Comparison of ENCODE assay signal across 9 cellular contexts in the genomic region with DNA sequence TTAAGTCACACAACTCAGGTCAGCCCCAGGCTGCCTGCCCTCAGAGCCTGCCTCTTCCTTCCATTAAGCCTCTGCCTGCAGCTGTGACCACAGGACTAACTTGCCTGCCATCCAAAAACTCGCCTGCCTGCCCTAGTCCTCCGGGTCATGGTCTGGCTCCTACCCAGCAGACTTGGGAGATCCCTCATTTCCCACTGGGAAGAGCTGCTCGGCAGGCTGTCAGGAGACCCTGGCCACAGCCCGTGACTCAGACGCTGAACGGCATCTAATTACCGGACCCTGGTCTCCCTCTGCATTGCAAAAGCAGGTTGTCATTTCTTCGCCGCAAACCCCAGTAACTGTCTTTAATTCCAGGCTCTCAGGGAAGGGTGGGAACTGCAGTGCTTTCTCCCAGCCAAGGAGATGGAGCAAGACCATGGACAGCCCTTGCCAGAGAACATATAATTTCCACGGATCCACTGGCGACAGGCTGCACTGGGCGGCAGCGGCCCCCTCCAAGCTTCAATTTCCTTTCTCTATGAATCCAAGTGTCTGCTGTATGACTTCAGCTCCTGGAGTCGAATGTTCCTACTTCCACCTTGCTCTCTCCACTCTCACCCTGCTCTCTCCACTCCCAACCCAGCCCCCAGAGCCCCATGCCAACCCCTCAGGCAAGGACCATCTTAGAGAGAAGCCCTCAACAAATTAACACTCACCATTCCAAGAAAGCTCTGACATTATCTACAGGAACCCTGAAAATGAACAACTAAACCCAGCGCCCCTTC. TPM values are rescaled to one million over a fixed set of nuclear protein-coding genes. Genes with fewer than 3 reads are reported as not detected.
A peak's percentile ranks its signal among the peaks of the same experiment; 100 is the strongest.
DNase-seq lines count a peak whose midpoint lies in the region; ATAC-seq and TF ChIP-seq lines count a peak whose summit lies in the region.
"Had no signal": no experiment of that assay in that cellular context is flagged by ENCODE, and none has a peak within 500 bp of the region (broad histone marks: within the 10 kb centered on the region; RNA-seq: fewer than 3 reads in every experiment).

No MANE protein-coding gene starts in this region.

- peak overlapping the region in 44 of 59 donors; percentile 3 to 77 (median 44) for H3K27ac ChIP-seq in dorsolateral prefrontal cortex

- POLR2A ChIA-PET in activated CD4-positive, alpha-beta memory T cell treated with anti-CD3 and anti-CD28 coated beads, Interleukin-2, amount 10 ng/mL, durations not matched to agents 7 days and 5 days (lab: Charles Lee) = no interaction called here

- no peak overlapping the region for H3K4me3 Mint-ChIP-seq in neural crest cell
- no peak overlapping the region for H3K4me3 Mint-ChIP-seq in activated CD4-positive, alpha-beta memory T cell treated with anti-CD3 and anti-CD28 coated beads, Interleukin-2, amount 10 ng/mL, durations not matched to agents 7 days and 5 days
- H3K4me3 Mint-ChIP-seq: activated CD8-positive, alpha-beta T cell treated with anti-CD3 and anti-CD28 coated beads, Interleukin-2, amount 10 ng/mL, durations not matched to agents 7 days and 5 days had no signal

- no peaks in the 10 kb centered on the region for H3K9me3 Mint-ChIP-seq in neural crest cell
- no peaks in the 10 kb centered on the region for H3K9me3 Mint-ChIP-seq in activated CD4-positive, alpha-beta memory T cell treated with anti-CD3 and anti-CD28 coated beads, Interleukin-2, amount 10 ng/mL, durations not matched to agents 7 days and 5 days

- CTCF ChIA-PET in activated CD4-positive, alpha-beta memory T cell treated with anti-CD3 and anti-CD28 coated beads, Interleukin-2, amount 10 ng/mL, durations not matched to agents 7 days and 5 days (lab: Charles Lee) = interaction anchor here (1.1 kb wide), 1 partner anchor 211 kb away, joined by 5 read pairs; no protein-coding TSS in a partner anchor

- TF ChIP-seq CTCF in AG09319 (IDR thresholded peaks at IDR 0.05; ENCODE audit: low read depth, low read length) = no peak
- TF ChIP-seq CTCF in dorsolateral prefrontal cortex (IDR thresholded peaks at IDR 0.05 in 54 of 56, conservative IDR thresholded peaks at IDR 0.05 in 2 of 56; ENCODE audit: low read depth in 1 of 56, partially characterized antibody in 56 of 56) = no peak
- no peak for TF ChIP-seq CTCF in neural crest cell (conservative IDR thresholded peaks at IDR 0.05)

- H3K27ac Mint-ChIP-seq in neural crest cell (ENCODE audit: unreplicated experiment) = peak overlapping the region; percentile 79
- no peak overlapping the region for H3K27ac Mint-ChIP-seq in activated CD4-positive, alpha-beta memory T cell treated with anti-CD3 and anti-CD28 coated beads, Interleukin-2, amount 10 ng/mL, durations not matched to agents 7 days and 5 days
- H3K27ac Mint-ChIP-seq: activated CD8-positive, alpha-beta T cell treated with anti-CD3 and anti-CD28 coated beads, Interleukin-2, amount 10 ng/mL, durations not matched to agents 7 days and 5 days had no signal

- H3K4me1 Mint-ChIP-seq in neural crest cell = peaks cover 9% of the 10 kb centered on the region
- peaks cover 14% of the 10 kb centered on the region for H3K4me1 Mint-ChIP-seq in activated CD4-positive, alpha-beta memory T cell treated with anti-CD3 and anti-CD28 coated beads, Interleukin-2, amount 10 ng/mL, durations not matched to agents 7 days and 5 days

- no peak for ATAC-seq in HG02870 (IDR thresholded peaks at IDR 0.05; ENCODE audit: unreplicated experiment)
- ATAC-seq in GM19452 (IDR thresholded peaks at IDR 0.05; ENCODE audit: unreplicated experiment) = no peak
- ATAC-seq: activated CD8-positive, alpha-beta T cell treated with anti-CD3 and anti-CD28 coated beads, Interleukin-2, amount 10 ng/mL, durations not matched to agents 7 days and 5 days had no signal

- DNase-seq in AG09319 (ENCODE audit: extremely low read depth, low read depth) (peak; percentile 98), NOMO-1 (lab: John Stamatoyannopoulos, UW; ENCODE audit: unreplicated experiment in 2 of 2) (peak; percentile 43 to 51), dorsolateral prefrontal cortex (no peak), neural crest cell (ENCODE audit: low read depth, low spot score) (no peak), RKO (ENCODE audit: low spot score) (no peak)
- DNase-seq in activated CD4-positive, alpha-beta memory T cell treated with anti-CD3 and anti-CD28 coated beads, Interleukin-2, amount 10 ng/mL, durations not matched to agents 7 days and 5 days = no peak
- DNase-seq: activated CD8-positive, alpha-beta T cell treated with anti-CD3 and anti-CD28 coated beads, Interleukin-2, amount 10 ng/mL, durations not matched to agents 7 days and 5 days had no signal

- peaks cover 0 to 4% (median 0%) of the 10 kb centered on the region in 45 donors for H3K27me3 ChIP-seq in dorsolateral prefrontal cortex

- no peaks in the 10 kb centered on the region for H3K27me3 Mint-ChIP-seq in neural crest cell (ENCODE audit: low read depth)
- H3K27me3 Mint-ChIP-seq in activated CD4-positive, alpha-beta memory T cell treated with anti-CD3 and anti-CD28 coated beads, Interleukin-2, amount 10 ng/mL, durations not matched to agents 7 days and 5 days = peaks cover 12% of the 10 kb centered on the region

- peak overlapping the region in 36 of 59 donors; percentile 2 to 48 (median 26) for H3K4me3 ChIP-seq in dorsolateral prefrontal cortex

- intact Hi-C loops in dorsolateral prefrontal cortex (cut with DNase I) = no loop called here

- no peaks in the 10 kb centered on the region for H3K36me3 Mint-ChIP-seq in neural crest cell (ENCODE audit: low read depth)
- no peaks in the 10 kb centered on the region for H3K36me3 Mint-ChIP-seq in activated CD4-positive, alpha-beta memory T cell treated with anti-CD3 and anti-CD28 coated beads, Interleukin-2, amount 10 ng/mL, durations not matched to agents 7 days and 5 days (ENCODE audit: low read depth)

RNA-seq across cellular contexts. Expression of gene OLFML2B, which starts 20.4 kb away (rescaled TPM):
- total RNA-seq in dorsolateral prefrontal cortex (10 to 100 TPM in 7 of 120 experiments, 1 to 10 TPM in 113; 1.4 to 18.5 (median 5.7) TPM), neural crest cell (5.8 and 7.3 TPM in 2 replicates)
- not detected for total RNA-seq in activated CD4-positive, alpha-beta memory T cell treated with anti-CD3 and anti-CD28 coated beads, Interleukin-2, amount 10 ng/mL, durations not matched to agents 7 days and 5 days
- total RNA-seq: activated CD8-positive, alpha-beta T cell treated with anti-CD3 and anti-CD28 coated beads, Interleukin-2, amount 10 ng/mL, durations not matched to agents 7 days and 5 days had no signal

Comparison
In these comparisons a context has a peak if more than half of its experiments do, and no peak if none do; other contexts are left out.
1. DNase-seq: peak in AG09319 (single experiment) and NOMO-1 (2 of 2); none in dorsolateral prefrontal cortex (0 of 10), neural crest cell (single experiment), RKO (single experiment) and activated CD4-positive, alpha-beta memory T cell treated with anti-CD3 and anti-CD28 coated beads, Interleukin-2, amount 10 ng/mL, durations not matched to agents 7 days and 5 days (single experiment).